In the genomic region with DNA sequence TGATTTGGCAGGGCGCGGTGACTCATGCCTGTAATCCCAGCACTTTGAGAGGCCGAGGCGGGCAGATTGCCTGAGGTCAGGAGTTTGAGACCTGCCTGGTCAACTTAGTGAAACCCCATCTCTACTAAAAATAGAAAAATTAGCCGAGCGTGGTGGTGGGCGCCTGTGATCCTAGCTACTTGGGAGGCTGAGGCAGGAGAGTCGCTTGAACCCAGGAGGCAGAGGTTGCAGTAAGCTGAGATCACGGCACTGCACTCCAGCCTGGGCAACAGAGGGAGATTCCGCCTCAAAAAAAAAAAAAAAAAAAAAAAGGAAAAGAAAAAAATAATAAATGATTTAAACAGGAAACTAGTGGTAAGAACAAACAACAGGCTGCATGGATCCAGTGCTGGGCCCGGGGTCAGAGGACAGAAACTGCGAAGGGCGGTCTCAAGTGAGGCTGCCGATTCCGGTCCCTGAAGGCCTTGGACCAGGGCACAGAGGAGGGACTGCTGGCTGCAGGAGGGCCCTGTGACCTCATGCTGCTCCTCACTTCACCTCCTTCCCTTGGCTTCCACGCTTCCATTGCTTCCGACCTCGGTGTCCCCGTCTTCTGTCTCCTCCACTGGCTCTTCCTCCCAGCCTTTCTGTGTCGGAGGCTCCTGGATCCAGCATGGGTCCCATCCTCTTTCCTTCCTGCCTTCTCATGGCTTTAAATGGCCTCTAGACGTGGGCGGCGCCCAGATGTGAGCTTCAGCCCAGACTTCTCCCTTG, we compare ENCODE assay signal across 1 cellular context.
TF ChIP-seq lines count a peak whose summit lies in the region.

No MANE protein-coding gene starts in this region.

TF ChIP-seq in HepG2, 621 proteins besides CTCF, POLR2A, EP300 and RAD21 (continued from another document and continues in another):
- TF ChIP-seq, protein P1, sequence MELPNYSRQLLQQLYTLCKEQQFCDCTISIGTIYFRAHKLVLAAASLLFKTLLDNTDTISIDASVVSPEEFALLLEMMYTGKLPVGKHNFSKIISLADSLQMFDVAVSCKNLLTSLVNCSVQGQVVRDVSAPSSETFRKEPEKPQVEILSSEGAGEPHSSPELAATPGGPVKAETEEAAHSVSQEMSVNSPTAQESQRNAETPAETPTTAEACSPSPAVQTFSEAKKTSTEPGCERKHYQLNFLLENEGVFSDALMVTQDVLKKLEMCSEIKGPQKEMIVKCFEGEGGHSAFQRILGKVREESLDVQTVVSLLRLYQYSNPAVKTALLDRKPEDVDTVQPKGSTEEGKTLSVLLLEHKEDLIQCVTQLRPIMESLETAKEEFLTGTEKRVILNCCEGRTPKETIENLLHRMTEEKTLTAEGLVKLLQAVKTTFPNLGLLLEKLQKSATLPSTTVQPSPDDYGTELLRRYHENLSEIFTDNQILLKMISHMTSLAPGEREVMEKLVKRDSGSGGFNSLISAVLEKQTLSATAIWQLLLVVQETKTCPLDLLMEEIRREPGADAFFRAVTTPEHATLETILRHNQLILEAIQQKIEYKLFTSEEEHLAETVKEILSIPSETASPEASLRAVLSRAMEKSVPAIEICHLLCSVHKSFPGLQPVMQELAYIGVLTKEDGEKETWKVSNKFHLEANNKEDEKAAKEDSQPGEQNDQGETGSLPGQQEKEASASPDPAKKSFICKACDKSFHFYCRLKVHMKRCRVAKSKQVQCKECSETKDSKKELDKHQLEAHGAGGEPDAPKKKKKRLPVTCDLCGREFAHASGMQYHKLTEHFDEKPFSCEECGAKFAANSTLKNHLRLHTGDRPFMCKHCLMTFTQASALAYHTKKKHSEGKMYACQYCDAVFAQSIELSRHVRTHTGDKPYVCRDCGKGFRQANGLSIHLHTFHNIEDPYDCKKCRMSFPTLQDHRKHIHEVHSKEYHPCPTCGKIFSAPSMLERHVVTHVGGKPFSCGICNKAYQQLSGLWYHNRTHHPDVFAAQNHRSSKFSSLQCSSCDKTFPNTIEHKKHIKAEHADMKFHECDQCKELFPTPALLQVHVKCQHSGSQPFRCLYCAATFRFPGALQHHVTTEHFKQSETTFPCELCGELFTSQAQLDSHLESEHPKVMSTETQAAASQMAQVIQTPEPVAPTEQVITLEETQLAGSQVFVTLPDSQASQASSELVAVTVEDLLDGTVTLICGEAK (IDR thresholded peaks at IDR 0.05): no peak
- TF ChIP-seq, protein P1 (CRISPR knock-in tag; IDR thresholded peaks at IDR 0.05): no peak
- no peak for TF ChIP-seq AGO2 (optimal IDR thresholded peaks at IDR 0.05; ENCODE audit: low read depth, low read length)
- no peak for TF ChIP-seq ZNF670 (CRISPR knock-in tag; IDR thresholded peaks at IDR 0.05; ENCODE audit: borderline replicate concordance)
- no peak for TF ChIP-seq NFATC3 (CRISPR knock-in tag; IDR thresholded peaks at IDR 0.05)
- TF ChIP-seq, protein P2, sequence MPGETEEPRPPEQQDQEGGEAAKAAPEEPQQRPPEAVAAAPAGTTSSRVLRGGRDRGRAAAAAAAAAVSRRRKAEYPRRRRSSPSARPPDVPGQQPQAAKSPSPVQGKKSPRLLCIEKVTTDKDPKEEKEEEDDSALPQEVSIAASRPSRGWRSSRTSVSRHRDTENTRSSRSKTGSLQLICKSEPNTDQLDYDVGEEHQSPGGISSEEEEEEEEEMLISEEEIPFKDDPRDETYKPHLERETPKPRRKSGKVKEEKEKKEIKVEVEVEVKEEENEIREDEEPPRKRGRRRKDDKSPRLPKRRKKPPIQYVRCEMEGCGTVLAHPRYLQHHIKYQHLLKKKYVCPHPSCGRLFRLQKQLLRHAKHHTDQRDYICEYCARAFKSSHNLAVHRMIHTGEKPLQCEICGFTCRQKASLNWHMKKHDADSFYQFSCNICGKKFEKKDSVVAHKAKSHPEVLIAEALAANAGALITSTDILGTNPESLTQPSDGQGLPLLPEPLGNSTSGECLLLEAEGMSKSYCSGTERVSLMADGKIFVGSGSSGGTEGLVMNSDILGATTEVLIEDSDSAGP (CRISPR knock-in tag; IDR thresholded peaks at IDR 0.05; ENCODE audit: borderline replicate concordance): no peak; the same call in 1 of the 2 replicates
- TF ChIP-seq ZMYM4 (CRISPR knock-in tag; IDR thresholded peaks at IDR 0.05): no peak
- TF ChIP-seq, protein P3, sequence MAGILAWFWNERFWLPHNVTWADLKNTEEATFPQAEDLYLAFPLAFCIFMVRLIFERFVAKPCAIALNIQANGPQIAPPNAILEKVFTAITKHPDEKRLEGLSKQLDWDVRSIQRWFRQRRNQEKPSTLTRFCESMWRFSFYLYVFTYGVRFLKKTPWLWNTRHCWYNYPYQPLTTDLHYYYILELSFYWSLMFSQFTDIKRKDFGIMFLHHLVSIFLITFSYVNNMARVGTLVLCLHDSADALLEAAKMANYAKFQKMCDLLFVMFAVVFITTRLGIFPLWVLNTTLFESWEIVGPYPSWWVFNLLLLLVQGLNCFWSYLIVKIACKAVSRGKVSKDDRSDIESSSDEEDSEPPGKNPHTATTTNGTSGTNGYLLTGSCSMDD (CRISPR knock-in tag; IDR thresholded peaks at IDR 0.05): no peak
- no peak for TF ChIP-seq ZSCAN22 (CRISPR knock-in tag; IDR thresholded peaks at IDR 0.05)
- TF ChIP-seq, protein P4, sequence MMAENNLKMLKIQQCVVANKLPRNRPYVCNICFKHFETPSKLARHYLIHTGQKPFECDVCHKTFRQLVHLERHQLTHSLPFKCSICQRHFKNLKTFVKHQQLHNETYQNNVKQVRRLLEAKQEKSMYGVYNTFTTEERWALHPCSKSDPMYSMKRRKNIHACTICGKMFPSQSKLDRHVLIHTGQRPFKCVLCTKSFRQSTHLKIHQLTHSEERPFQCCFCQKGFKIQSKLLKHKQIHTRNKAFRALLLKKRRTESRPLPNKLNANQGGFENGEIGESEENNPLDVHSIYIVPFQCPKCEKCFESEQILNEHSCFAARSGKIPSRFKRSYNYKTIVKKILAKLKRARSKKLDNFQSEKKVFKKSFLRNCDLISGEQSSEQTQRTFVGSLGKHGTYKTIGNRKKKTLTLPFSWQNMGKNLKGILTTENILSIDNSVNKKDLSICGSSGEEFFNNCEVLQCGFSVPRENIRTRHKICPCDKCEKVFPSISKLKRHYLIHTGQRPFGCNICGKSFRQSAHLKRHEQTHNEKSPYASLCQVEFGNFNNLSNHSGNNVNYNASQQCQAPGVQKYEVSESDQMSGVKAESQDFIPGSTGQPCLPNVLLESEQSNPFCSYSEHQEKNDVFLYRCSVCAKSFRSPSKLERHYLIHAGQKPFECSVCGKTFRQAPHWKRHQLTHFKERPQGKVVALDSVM (CRISPR knock-in tag; IDR thresholded peaks at IDR 0.05): 0 out of 2 replicates have a peak, but pooled peaks have one; percentile 22
- 0 out of 2 replicates have a peak, but pooled peaks have one; percentile 19 for TF ChIP-seq ZBTB42 (CRISPR knock-in tag; IDR thresholded peaks at IDR 0.05)
- TF ChIP-seq RORA (CRISPR knock-in tag; IDR thresholded peaks at IDR 0.05): no peak
- TF ChIP-seq RFX3 (CRISPR knock-in tag; IDR thresholded peaks at IDR 0.05): no peak
- TF ChIP-seq, protein P5, sequence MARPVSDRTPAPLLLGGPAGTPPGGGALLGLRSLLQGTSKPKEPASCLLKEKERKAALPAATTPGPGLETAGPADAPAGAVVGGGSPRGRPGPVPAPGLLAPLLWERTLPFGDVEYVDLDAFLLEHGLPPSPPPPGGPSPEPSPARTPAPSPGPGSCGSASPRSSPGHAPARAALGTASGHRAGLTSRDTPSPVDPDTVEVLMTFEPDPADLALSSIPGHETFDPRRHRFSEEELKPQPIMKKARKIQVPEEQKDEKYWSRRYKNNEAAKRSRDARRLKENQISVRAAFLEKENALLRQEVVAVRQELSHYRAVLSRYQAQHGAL (CRISPR knock-in tag; IDR thresholded peaks at IDR 0.05; ENCODE audit: not compliant biosample characterization): no peak
- TF ChIP-seq SMARCE1 (IDR thresholded peaks at IDR 0.05; ENCODE audit: borderline replicate concordance): no peak
- TF ChIP-seq GATAD2A (CRISPR knock-in tag; IDR thresholded peaks at IDR 0.05): no peak; the same call in 1 of the 2 replicates
- TF ChIP-seq ZNF678 (CRISPR knock-in tag; IDR thresholded peaks at IDR 0.05): no peak
- TF ChIP-seq, protein P6, sequence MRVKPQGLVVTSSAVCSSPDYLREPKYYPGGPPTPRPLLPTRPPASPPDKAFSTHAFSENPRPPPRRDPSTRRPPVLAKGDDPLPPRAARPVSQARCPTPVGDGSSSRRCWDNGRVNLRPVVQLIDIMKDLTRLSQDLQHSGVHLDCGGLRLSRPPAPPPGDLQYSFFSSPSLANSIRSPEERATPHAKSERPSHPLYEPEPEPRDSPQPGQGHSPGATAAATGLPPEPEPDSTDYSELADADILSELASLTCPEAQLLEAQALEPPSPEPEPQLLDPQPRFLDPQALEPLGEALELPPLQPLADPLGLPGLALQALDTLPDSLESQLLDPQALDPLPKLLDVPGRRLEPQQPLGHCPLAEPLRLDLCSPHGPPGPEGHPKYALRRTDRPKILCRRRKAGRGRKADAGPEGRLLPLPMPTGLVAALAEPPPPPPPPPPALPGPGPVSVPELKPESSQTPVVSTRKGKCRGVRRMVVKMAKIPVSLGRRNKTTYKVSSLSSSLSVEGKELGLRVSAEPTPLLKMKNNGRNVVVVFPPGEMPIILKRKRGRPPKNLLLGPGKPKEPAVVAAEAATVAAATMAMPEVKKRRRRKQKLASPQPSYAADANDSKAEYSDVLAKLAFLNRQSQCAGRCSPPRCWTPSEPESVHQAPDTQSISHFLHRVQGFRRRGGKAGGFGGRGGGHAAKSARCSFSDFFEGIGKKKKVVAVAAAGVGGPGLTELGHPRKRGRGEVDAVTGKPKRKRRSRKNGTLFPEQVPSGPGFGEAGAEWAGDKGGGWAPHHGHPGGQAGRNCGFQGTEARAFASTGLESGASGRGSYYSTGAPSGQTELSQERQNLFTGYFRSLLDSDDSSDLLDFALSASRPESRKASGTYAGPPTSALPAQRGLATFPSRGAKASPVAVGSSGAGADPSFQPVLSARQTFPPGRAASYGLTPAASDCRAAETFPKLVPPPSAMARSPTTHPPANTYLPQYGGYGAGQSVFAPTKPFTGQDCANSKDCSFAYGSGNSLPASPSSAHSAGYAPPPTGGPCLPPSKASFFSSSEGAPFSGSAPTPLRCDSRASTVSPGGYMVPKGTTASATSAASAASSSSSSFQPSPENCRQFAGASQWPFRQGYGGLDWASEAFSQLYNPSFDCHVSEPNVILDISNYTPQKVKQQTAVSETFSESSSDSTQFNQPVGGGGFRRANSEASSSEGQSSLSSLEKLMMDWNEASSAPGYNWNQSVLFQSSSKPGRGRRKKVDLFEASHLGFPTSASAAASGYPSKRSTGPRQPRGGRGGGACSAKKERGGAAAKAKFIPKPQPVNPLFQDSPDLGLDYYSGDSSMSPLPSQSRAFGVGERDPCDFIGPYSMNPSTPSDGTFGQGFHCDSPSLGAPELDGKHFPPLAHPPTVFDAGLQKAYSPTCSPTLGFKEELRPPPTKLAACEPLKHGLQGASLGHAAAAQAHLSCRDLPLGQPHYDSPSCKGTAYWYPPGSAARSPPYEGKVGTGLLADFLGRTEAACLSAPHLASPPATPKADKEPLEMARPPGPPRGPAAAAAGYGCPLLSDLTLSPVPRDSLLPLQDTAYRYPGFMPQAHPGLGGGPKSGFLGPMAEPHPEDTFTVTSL (CRISPR knock-in tag; IDR thresholded peaks at IDR 0.05; ENCODE audit: borderline replicate concordance): 0 out of 2 replicates have a peak, but pooled peaks have one; percentile 30
- no peak for TF ChIP-seq TRIM24 (CRISPR knock-in tag; IDR thresholded peaks at IDR 0.05)
- TF ChIP-seq, protein P7, sequence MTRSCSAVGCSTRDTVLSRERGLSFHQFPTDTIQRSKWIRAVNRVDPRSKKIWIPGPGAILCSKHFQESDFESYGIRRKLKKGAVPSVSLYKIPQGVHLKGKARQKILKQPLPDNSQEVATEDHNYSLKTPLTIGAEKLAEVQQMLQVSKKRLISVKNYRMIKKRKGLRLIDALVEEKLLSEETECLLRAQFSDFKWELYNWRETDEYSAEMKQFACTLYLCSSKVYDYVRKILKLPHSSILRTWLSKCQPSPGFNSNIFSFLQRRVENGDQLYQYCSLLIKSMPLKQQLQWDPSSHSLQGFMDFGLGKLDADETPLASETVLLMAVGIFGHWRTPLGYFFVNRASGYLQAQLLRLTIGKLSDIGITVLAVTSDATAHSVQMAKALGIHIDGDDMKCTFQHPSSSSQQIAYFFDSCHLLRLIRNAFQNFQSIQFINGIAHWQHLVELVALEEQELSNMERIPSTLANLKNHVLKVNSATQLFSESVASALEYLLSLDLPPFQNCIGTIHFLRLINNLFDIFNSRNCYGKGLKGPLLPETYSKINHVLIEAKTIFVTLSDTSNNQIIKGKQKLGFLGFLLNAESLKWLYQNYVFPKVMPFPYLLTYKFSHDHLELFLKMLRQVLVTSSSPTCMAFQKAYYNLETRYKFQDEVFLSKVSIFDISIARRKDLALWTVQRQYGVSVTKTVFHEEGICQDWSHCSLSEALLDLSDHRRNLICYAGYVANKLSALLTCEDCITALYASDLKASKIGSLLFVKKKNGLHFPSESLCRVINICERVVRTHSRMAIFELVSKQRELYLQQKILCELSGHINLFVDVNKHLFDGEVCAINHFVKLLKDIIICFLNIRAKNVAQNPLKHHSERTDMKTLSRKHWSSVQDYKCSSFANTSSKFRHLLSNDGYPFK (CRISPR knock-in tag; IDR thresholded peaks at IDR 0.05; ENCODE audit: borderline replicate concordance): no peak; the same call in 1 of the 2 replicates
- no peak for TF ChIP-seq GATA4 (IDR thresholded peaks at IDR 0.05; ENCODE audit: borderline replicate concordance, low read depth)
- TF ChIP-seq GZF1 (CRISPR knock-in tag; IDR thresholded peaks at IDR 0.05): no peak
- no peak for TF ChIP-seq CENPX (CRISPR knock-in tag; IDR thresholded peaks at IDR 0.05)
- TF ChIP-seq IKZF1 (IDR thresholded peaks at IDR 0.05): no peak
- no peak for TF ChIP-seq ATAD3A (CRISPR knock-in tag; IDR thresholded peaks at IDR 0.05)
